In the genomic region with DNA sequence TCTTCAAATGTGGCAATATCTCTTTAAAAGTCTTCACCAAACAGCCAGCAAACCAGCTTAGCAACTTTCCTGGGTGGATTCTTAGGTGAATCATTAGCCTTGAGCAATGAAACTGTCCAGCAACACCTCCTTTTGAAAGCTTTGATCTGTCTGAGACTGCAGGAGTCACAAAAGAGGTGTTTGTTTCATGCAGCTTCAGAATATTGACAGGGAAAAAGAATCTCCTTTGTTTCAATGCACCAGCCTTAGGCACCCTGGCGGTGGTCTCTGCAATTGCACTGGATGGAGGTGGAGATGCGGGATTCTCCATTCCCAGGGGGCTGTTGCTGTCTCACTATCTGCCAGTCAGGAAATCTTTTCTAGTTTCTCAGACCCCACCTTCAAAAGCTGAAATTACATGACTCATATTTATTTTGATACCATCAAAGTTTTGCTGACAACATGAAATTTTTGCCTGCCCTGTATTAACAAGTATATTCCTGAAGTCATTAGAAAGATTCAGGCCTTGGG, we compare ENCODE assay signal across 9 cellular contexts.
DNase-seq lines count a peak whose midpoint lies in the region; ATAC-seq, FAIRE-seq and TF ChIP-seq lines count a peak whose summit lies in the region.
"Had no signal": no experiment of that assay in that cellular context is flagged by ENCODE, and none has a peak within 500 bp of the region (broad histone marks: within the 10 kb centered on the region; RNA-seq: fewer than 3 reads in every experiment).

No MANE protein-coding gene starts in this region.

- FAIRE-seq in small intestine (lab: Jason Lieb, UNC) = peak; percentile 67

- H3K4me3 Mint-ChIP-seq in naive thymus-derived CD4-positive, alpha-beta T cell = no peak overlapping the region

- no peaks in the 10 kb centered on the region for H3K36me3 Mint-ChIP-seq in naive thymus-derived CD4-positive, alpha-beta T cell

- CTCF ChIA-PET in naive thymus-derived CD4-positive, alpha-beta T cell (lab: Charles Lee) = no interaction called here

- peak; percentile 51 for ATAC-seq in GM21381 (IDR thresholded peaks at IDR 0.05; ENCODE audit: unreplicated experiment)
- no peak for ATAC-seq in naive thymus-derived CD4-positive, alpha-beta T cell

- H3K36me3 ChIP-seq in small intestine (ENCODE audit: control insufficient read depth in 2 of 2, insufficient read depth in 2 of 2, low read length in 2 of 2) = no peaks in the 10 kb centered on the region
- H3K36me3 ChIP-seq in naive thymus-derived CD4-positive, alpha-beta T cell (ENCODE audit: control insufficient read depth in 2 of 3, insufficient read depth in 3 of 3, low read length in 3 of 3) = no peaks in the 10 kb centered on the region

- H3K9me3 ChIP-seq in small intestine (ENCODE audit: control insufficient read depth, low read depth) = no peaks in the 10 kb centered on the region
- H3K9me3 ChIP-seq in naive thymus-derived CD4-positive, alpha-beta T cell (ENCODE audit: control insufficient read depth in 2 of 3, low read length in 3 of 3) = no peaks in the 10 kb centered on the region

- TF ChIP-seq CTCF in NB4 (IDR thresholded peaks at IDR 0.05; ENCODE audit: low read depth, low read length) = no peak
- peak; percentile 83 for TF ChIP-seq CTCF in epithelial cell of proximal tubule (conservative IDR thresholded peaks at IDR 0.05; ENCODE audit: low read depth, low read length)

- peaks cover 0 to 5% (median 1%) of the 10 kb centered on the region in 11 donors for H3K9me3 Mint-ChIP-seq in naive thymus-derived CD4-positive, alpha-beta T cell

- H3K27me3 ChIP-seq in small intestine (ENCODE audit: control insufficient read depth in 2 of 2, insufficient read depth in 2 of 2, low read length in 2 of 2) = no peaks in the 10 kb centered on the region
- no peaks in the 10 kb centered on the region for H3K27me3 ChIP-seq in naive thymus-derived CD4-positive, alpha-beta T cell (ENCODE audit: control insufficient read depth in 2 of 2, insufficient read depth in 2 of 2, low read length in 2 of 2)

- 10 to 47% (median 24%) methylated on average over 2 of the region's 2 CpGs for WGBS in small intestine, 3 donors

- no peak for TF ChIP-seq POLR2A in NB4 (IDR thresholded peaks at IDR 0.05; ENCODE audit: extremely low read depth, insufficient read length)

- H3K27me3 Mint-ChIP-seq in naive thymus-derived CD4-positive, alpha-beta T cell = no peaks in the 10 kb centered on the region

- POLR2A ChIA-PET in naive thymus-derived CD4-positive, alpha-beta T cell (lab: Charles Lee) = no interaction called here

- peak; percentile 8 for DNase-seq in NB4 (ENCODE audit: low read depth)
- peak; percentile 87 for DNase-seq in epithelial cell of proximal tubule (ENCODE audit: low read depth)
- peak; percentile 96 for DNase-seq in small intestine
- no peak for DNase-seq in SHP77 treated with DMSO at 0.1 percent for 48 hours (lab: John Stamatoyannopoulos, UW)
- no peak for DNase-seq in naive thymus-derived CD4-positive, alpha-beta T cell
- DNase-seq in DMS153 treated with DMSO at 0.1 percent for 48 hours (lab: John Stamatoyannopoulos, UW; ENCODE audit: unreplicated experiment) = no peak
- DNase-seq in cerebellar nuclear complex (lab: John Stamatoyannopoulos, UW) = no peak
- DNase-seq: activated gamma-delta T cell treated with Interleukin-2 at 50 U/mL for 16 hours had no signal

- intact Hi-C loops in naive thymus-derived CD4-positive, alpha-beta T cell (cut with micrococcal nuclease) = no loop called here

- peaks cover 2 to 5% of the 10 kb centered on the region in 2 donors for H3K4me1 ChIP-seq in small intestine (ENCODE audit: control insufficient read depth in 2 of 2, insufficient read depth in 1 of 2, low read depth in 1 of 2, low read length in 1 of 2)
- no peaks in the 10 kb centered on the region for H3K4me1 ChIP-seq in naive thymus-derived CD4-positive, alpha-beta T cell (ENCODE audit: control insufficient read depth in 2 of 2, insufficient read depth in 2 of 2, low read length in 2 of 2)

- H3K27ac Mint-ChIP-seq in naive thymus-derived CD4-positive, alpha-beta T cell = no peak overlapping the region

- no peaks in the 10 kb centered on the region for H3K4me1 Mint-ChIP-seq in naive thymus-derived CD4-positive, alpha-beta T cell

- no peak overlapping the region for H3K4me3 ChIP-seq in NB4 (ENCODE audit: low read depth, low read length)
- no peak overlapping the region for H3K4me3 ChIP-seq in epithelial cell of proximal tubule (ENCODE audit: low read depth, low read length)
- no peak overlapping the region for H3K4me3 ChIP-seq in small intestine (ENCODE audit: low read depth in 1 of 2, low read length in 2 of 2)
- no peak overlapping the region for H3K4me3 ChIP-seq in naive thymus-derived CD4-positive, alpha-beta T cell (ENCODE audit: low read length)

- peak overlapping the region; percentile 5 to 76 for H3K27ac ChIP-seq in small intestine (ENCODE audit: low read depth in 1 of 2, low read length in 1 of 2)
- H3K27ac ChIP-seq in naive thymus-derived CD4-positive, alpha-beta T cell (ENCODE audit: low read depth, low read length) = no peak overlapping the region

Comparison
In these comparisons a context has a peak if more than half of its experiments do, and no peak if none do; other contexts are left out.
1. DNase-seq: peak in NB4 (single experiment), epithelial cell of proximal tubule (single experiment) and small intestine (single experiment); none in SHP77 treated with DMSO at 0.1 percent for 48 hours (single experiment), naive thymus-derived CD4-positive, alpha-beta T cell (0 of 9), DMS153 treated with DMSO at 0.1 percent for 48 hours (single experiment) and cerebellar nuclear complex (0 of 2).